22 cellular contexts compared by ENCODE assay signal in genomic region chr3:33145221-33145900, GRCh38.
"Had no signal": no experiment of that assay in that cellular context is flagged by ENCODE, and none has a peak within 500 bp of the region (broad histone marks: within the 10 kb centered on the region; RNA-seq: fewer than 3 reads in every experiment).

No MANE protein-coding gene starts in this region.

- H3K27me3 ChIP-seq: hepatocyte, right lobe of liver had no signal

- ATAC-seq: esophagus mucosa; stimulated activated memory B cell treated with anti-CD40 and anti-IgM and Interleukin-4, amounts not matched to agents 10 μg/mL and 1 μg/mL and 100 μg/mL, for 72 hours; T-helper 17 cell had no signal

- H3K79me2 ChIP-seq: hepatocyte had no signal

- FAIRE-seq: bronchial epithelial cell, endothelial cell of umbilical vein, frontal cortex, small intestine had no signal

- H3K27ac ChIP-seq: hepatocyte, left ventricle myocardium inferior, right lobe of liver had no signal

- H3K4me2 ChIP-seq: hepatocyte had no signal

- H2AFZ ChIP-seq: hepatocyte had no signal

- H3K4me3 ChIP-seq: hepatocyte, left ventricle myocardium inferior, right lobe of liver, thoracic aorta had no signal

- DNase-seq: activated CD4-positive, alpha-beta T cell treated with anti-CD3 and anti-CD28 coated beads for 48 hours; activated gamma-delta T cell treated with Interleukin-2 at 50 U/mL for 16 hours; aorta; cerebellar nuclear complex; glutamatergic neuron; immature natural killer cell; left ventricle myocardium inferior; mammary epithelial cell; occipital lobe; posterior cingulate gyrus; right lobe of liver; small intestine; stimulated activated CD4-positive, alpha-beta T cell treated with anti-CD3 and anti-CD28 coated beads, Interleukin-15, amount 100 ng/mL, for 24 hours; SW 1271; T-helper 17 cell had no signal

- H3K9me3 ChIP-seq: left ventricle myocardium inferior, right lobe of liver, thoracic aorta had no signal
